In genomic region chr6:57221936-57222683, GRCh38 we compare ENCODE assay signal across 8 cellular contexts. TPM values are rescaled to one million over a fixed set of nuclear protein-coding genes. Genes with fewer than 3 reads are reported as not detected.
A peak's percentile ranks its signal among the peaks of the same experiment; 100 is the strongest.
DNase-seq lines count a peak whose midpoint lies in the region; ATAC-seq lines count a peak whose summit lies in the region.

Gene RAB23 (minus strand): TSS chr6:57222307. CDS start chr6:57210380, 11,927 bp downstream.

- H3K4me1 ChIP-seq in muscle layer of colon (ENCODE audit: insufficient read depth, low read length): peaks cover 35% of the 10 kb centered on the region

- H3K4me1 Mint-ChIP-seq in activated T-cell treated with anti-CD3 and anti-CD28 coated beads, Interleukin-2, amount 50 U/mL, for 4 hours (ENCODE audit: low read depth): peaks cover 6% of the 10 kb centered on the region

- H3K4me3 ChIP-seq in muscle layer of colon (ENCODE audit: low read depth in 1 of 2, low read length in 2 of 2): peak within 1 kb of the TSS; percentile 82 to 92

- no peaks in the 10 kb centered on the region for H3K9me3 Mint-ChIP-seq in activated T-cell treated with anti-CD3 and anti-CD28 coated beads, Interleukin-2, amount 50 U/mL, for 4 hours

- H3K36me3 Mint-ChIP-seq in activated T-cell treated with anti-CD3 and anti-CD28 coated beads, Interleukin-2, amount 50 U/mL, for 4 hours (ENCODE audit: insufficient read depth): no peaks in the 10 kb centered on the region

- H3K27me3 ChIP-seq in muscle layer of colon (ENCODE audit: control insufficient read depth in 1 of 2, insufficient read depth in 2 of 2, low read length in 2 of 2): no peaks in the 10 kb centered on the region

- DNase-seq in DMS53 (lab: John Stamatoyannopoulos, UW) (peak; percentile 89), HuH-7 (ENCODE audit: low spot score) (peak; percentile 74), OCI-M1 (lab: John Stamatoyannopoulos, UW) (peak; percentile 92)
- DNase-seq in activated T-cell treated with anti-CD3 and anti-CD28 coated beads, Interleukin-2, amount 50 U/mL, for 4 hours: peak; percentile 78
- peak; percentile 67 to 71 for DNase-seq in stimulated activated CD8-positive, alpha-beta memory T cell treated with anti-CD3 and anti-CD28 coated beads, Interleukin-7, amount 100 ng/mL, for 1 hour (ENCODE audit: low read depth in 2 of 2)

- peak within 1 kb of the TSS; percentile 72 for H3K9ac ChIP-seq in muscle layer of colon (ENCODE audit: low read length)

- no peaks in the 10 kb centered on the region for H3K36me3 ChIP-seq in muscle layer of colon (ENCODE audit: insufficient read depth, low read length)

- H3K27ac ChIP-seq in muscle layer of colon (ENCODE audit: low read depth, low read length): peak within 1 kb of the TSS; percentile 96

- H3K27me3 Mint-ChIP-seq in activated T-cell treated with anti-CD3 and anti-CD28 coated beads, Interleukin-2, amount 50 U/mL, for 4 hours (ENCODE audit: low read depth): peaks cover 13% of the 10 kb centered on the region

- ATAC-seq in GM21528 (IDR thresholded peaks at IDR 0.05; ENCODE audit: low FRiP score, unreplicated experiment): peak; percentile 80
- ATAC-seq in activated T-cell treated with anti-CD3 and anti-CD28 coated beads, Interleukin-2, amount 50 U/mL, for 4 hours: peak; percentile 89 to 92
- ATAC-seq in esophagus mucosa: peak; percentile 96

- no peaks in the 10 kb centered on the region for H3K9me3 ChIP-seq in muscle layer of colon (ENCODE audit: low read length)

- H3K4me3 Mint-ChIP-seq in activated T-cell treated with anti-CD3 and anti-CD28 coated beads, Interleukin-2, amount 50 U/mL, for 4 hours: peak within 1 kb of the TSS; percentile 97

RNA-seq across cellular contexts. Expression of gene RAB23, which starts in this region (rescaled TPM):
- total RNA-seq in activated T-cell treated with anti-CD3 and anti-CD28 coated beads, Interleukin-2, amount 50 U/mL, for 4 hours: 1 to 10 TPM; 1.5 to 2.2 (median 2.0) TPM
- total RNA-seq in esophagus mucosa: 2.4 TPM

Comparison
In these comparisons a context has a peak if more than half of its experiments do, and no peak if none do; other contexts are left out.
1. Peak in every context shown above with its lines: DNase-seq, ATAC-seq, H3K4me3 ChIP-seq and H3K27ac ChIP-seq.